In genomic region chr16:28837672-28838557, GRCh38 we compare ENCODE assay signal across 2 cellular contexts.
TF ChIP-seq lines count a peak whose summit lies in the region.

No MANE protein-coding gene starts in this region.

TF ChIP-seq in A549, 52 proteins besides CTCF, POLR2A, EP300 and RAD21:
- TF ChIP-seq HOXA7 (CRISPR knock-in tag; IDR thresholded peaks at IDR 0.05) (0 out of 2 replicates have a peak, but pooled peaks have one; percentile 26), JUNB (IDR thresholded peaks at IDR 0.05) (no peak)

TF ChIP-seq in HepG2, 621 proteins besides CTCF, POLR2A, EP300 and RAD21 (continues in another document):
- peak; percentile 43; the same call in 1 of the 2 replicates for TF ChIP-seq PAF1 (CRISPR knock-in tag; IDR thresholded peaks at IDR 0.05)
- TF ChIP-seq SKIL (CRISPR knock-in tag; IDR thresholded peaks at IDR 0.05; ENCODE audit: borderline replicate concordance): no peak
- no peak for TF ChIP-seq ZFP91 (CRISPR knock-in tag; IDR thresholded peaks at IDR 0.05; ENCODE audit: borderline replicate concordance)
- TF ChIP-seq POLR2G (IDR thresholded peaks at IDR 0.05; ENCODE audit: low read depth, low read length): peak; percentile 71; the same call in 1 of the 2 replicates
- TF ChIP-seq YEATS4 (CRISPR knock-in tag; IDR thresholded peaks at IDR 0.05; ENCODE audit: borderline replicate concordance): no peak
- TF ChIP-seq TEF (CRISPR knock-in tag; IDR thresholded peaks at IDR 0.05): no peak
- TF ChIP-seq ZNF792 (CRISPR knock-in tag; IDR thresholded peaks at IDR 0.05): no peak
- TF ChIP-seq ADNP (CRISPR knock-in tag; IDR thresholded peaks at IDR 0.05): no peak
- TF ChIP-seq RBM22 (optimal IDR thresholded peaks at IDR 0.05; ENCODE audit: low read length): peak; percentile 88
- no peak for TF ChIP-seq THAP7 (CRISPR knock-in tag; IDR thresholded peaks at IDR 0.05)
- TF ChIP-seq AFF4 (CRISPR knock-in tag; IDR thresholded peaks at IDR 0.05): no peak
- TF ChIP-seq ZNF407 (CRISPR knock-in tag; IDR thresholded peaks at IDR 0.05; ENCODE audit: not compliant biosample characterization): no peak
- no peak for TF ChIP-seq THYN1 (CRISPR knock-in tag; IDR thresholded peaks at IDR 0.05; ENCODE audit: borderline replicate concordance, low read depth)
- TF ChIP-seq ARID5B (CRISPR knock-in tag; IDR thresholded peaks at IDR 0.05): no peak
- TF ChIP-seq PRDM4 (CRISPR knock-in tag; IDR thresholded peaks at IDR 0.05; ENCODE audit: borderline replicate concordance): no peak
- peak; percentile 36 for TF ChIP-seq POLR2AphosphoS5 (IDR thresholded peaks at IDR 0.05; ENCODE audit: low read depth, low read length)
- no peak for TF ChIP-seq MTF2 (CRISPR knock-in tag; IDR thresholded peaks at IDR 0.05; ENCODE audit: borderline replicate concordance)
- no peak for TF ChIP-seq CHD4 (IDR thresholded peaks at IDR 0.05; ENCODE audit: borderline replicate concordance, low read length)
- TF ChIP-seq NCOA1 (CRISPR knock-in tag; IDR thresholded peaks at IDR 0.05): no peak
- TF ChIP-seq ZNF652 (CRISPR knock-in tag; IDR thresholded peaks at IDR 0.05; ENCODE audit: borderline replicate concordance, low read depth): no peak
